In the genomic region with DNA sequence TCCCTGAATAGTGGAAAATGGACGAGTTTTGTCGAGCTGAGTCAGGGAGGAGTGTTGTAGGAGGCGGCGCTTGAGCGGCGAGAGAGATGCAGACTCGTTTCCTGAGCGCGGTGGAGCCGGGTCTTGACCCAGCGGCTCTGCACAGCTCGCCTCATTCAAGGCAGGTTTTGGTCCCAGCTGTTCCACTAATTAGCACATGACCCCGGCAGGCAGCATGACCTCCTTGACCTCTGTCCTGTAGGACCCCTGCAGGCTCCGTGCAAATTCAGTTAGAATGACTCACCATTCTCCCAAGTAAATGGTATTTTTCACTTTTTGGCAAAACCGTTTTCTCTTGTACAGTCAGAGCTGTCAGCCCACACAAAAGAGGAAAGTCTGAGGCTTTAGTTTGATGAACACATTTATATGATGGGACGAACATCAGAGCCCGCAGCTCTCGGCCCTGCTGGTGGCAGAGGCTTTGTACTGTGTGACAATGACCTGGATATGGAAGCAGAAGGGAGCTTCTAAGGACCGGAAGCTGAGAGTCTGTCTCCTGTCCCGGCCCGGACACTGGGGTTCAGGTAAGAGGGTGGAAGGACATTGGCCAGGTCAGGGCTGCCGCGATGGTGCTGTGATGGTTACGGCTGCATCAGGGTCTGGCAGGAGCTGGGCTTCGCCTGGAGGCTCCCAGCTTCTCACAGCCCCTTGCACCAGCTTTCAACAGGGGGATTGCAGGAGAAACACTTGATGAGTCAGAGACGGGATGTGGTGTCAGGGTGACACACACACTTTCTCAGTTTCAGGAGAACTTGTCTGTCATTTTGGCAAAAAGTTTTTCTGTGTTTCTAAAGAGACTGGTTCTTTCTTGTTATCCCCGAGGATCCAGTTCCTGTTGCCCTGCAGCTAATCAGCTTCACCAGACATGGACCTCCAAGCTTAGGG, we compare ENCODE assay signal across 10 cellular contexts. TPM values are rescaled to one million over a fixed set of nuclear protein-coding genes. Genes with fewer than 3 reads are reported as not detected.
DNase-seq lines count a peak whose midpoint lies in the region; ATAC-seq, FAIRE-seq and TF ChIP-seq lines count a peak whose summit lies in the region.
"Had no signal": no experiment of that assay in that cellular context is flagged by ENCODE, and none has a peak within 500 bp of the region (broad histone marks: within the 10 kb centered on the region; RNA-seq: fewer than 3 reads in every experiment).

No MANE protein-coding gene starts in this region.

- no peaks in the 10 kb centered on the region for H3K27me3 ChIP-seq in neural progenitor cell

- peak; percentile 77 for FAIRE-seq in HTR-8/SVneo (lab: Jason Lieb, UNC)
- FAIRE-seq: endometrium had no signal

- H3K79me2 ChIP-seq in neural progenitor cell (ENCODE audit: low read depth) = no peaks in the 10 kb centered on the region

- H3K9ac ChIP-seq in neural progenitor cell = no peak overlapping the region

- DNase-seq in HTR-8/SVneo (ENCODE audit: insufficient read length, low spot score) = peak; percentile 79
- DNase-seq in astrocyte of the spinal cord (ENCODE audit: low read depth, low spot score) = peak; percentile 76
- DNase-seq in neural progenitor cell (ENCODE audit: low spot score) = peak; percentile 67
- DNase-seq in NCI-H2171 treated with DMSO at 0.1 percent for 48 hours (lab: John Stamatoyannopoulos, UW) = no peak

- H3K27ac ChIP-seq in neural progenitor cell = no peak overlapping the region

- peak overlapping the region; percentile 78 for H3K4me3 Mint-ChIP-seq in neural progenitor cell

- H3K27me3 Mint-ChIP-seq in neural progenitor cell (ENCODE audit: insufficient read depth, low read depth) = peaks cover 24% of the 10 kb centered on the region

- peaks cover 8% of the 10 kb centered on the region for H3K36me3 Mint-ChIP-seq in neural progenitor cell

- peaks cover 28% of the 10 kb centered on the region for H3K9me3 Mint-ChIP-seq in neural progenitor cell

- peaks cover 9% of the 10 kb centered on the region for H3F3A ChIP-seq in neural progenitor cell (ENCODE audit: low read depth)

- H3K4me3 ChIP-seq in astrocyte of the spinal cord (ENCODE audit: low read depth, low read length) = peak overlapping the region; percentile 2
- no peak overlapping the region for H3K4me3 ChIP-seq in neural progenitor cell

- H3K27ac Mint-ChIP-seq in neural progenitor cell = peak overlapping the region; percentile 95

- H3K4me2 ChIP-seq in neural progenitor cell = peak overlapping the region; percentile 42

- no peaks in the 10 kb centered on the region for H3K9me3 ChIP-seq in neural progenitor cell (ENCODE audit: low read depth)

- H2AFZ ChIP-seq in neural progenitor cell (replicated peaks) = no peak overlapping the region

- no peaks in the 10 kb centered on the region for H4K20me1 ChIP-seq in neural progenitor cell (ENCODE audit: low read depth)

- no peaks in the 10 kb centered on the region for H3K36me3 ChIP-seq in neural progenitor cell

- in situ Hi-C loops in astrocyte of the spinal cord (cut with HindIII; ENCODE audit: low sequenced_read_pairs) = no loop called here

- ATAC-seq in GM18858 (IDR thresholded peaks at IDR 0.05; ENCODE audit: unreplicated experiment) (peak; percentile 53), HG02623 (IDR thresholded peaks at IDR 0.05; ENCODE audit: unreplicated experiment) (no peak), HG02870 (IDR thresholded peaks at IDR 0.05; ENCODE audit: unreplicated experiment) (no peak), HG02973 (IDR thresholded peaks at IDR 0.05; ENCODE audit: unreplicated experiment) (no peak)

- peaks cover 66% of the 10 kb centered on the region for H3K4me1 Mint-ChIP-seq in neural progenitor cell

- no peak for TF ChIP-seq CTCF in astrocyte of the spinal cord (IDR thresholded peaks at IDR 0.05; ENCODE audit: low read depth, low read length)
- no peak for TF ChIP-seq CTCF in neural progenitor cell (IDR thresholded peaks at IDR 0.05)

- peaks cover 14% of the 10 kb centered on the region for H3K4me1 ChIP-seq in neural progenitor cell

RNA-seq across cellular contexts. Expression of a gene that starts 29.9 kb away (rescaled TPM):
- total RNA-seq in neural progenitor cell (ENCODE audit: low replicate concordance) = not detected in 2 replicates
- total RNA-seq: skeletal muscle tissue had no signal

RNA-seq across cellular contexts. Expression of a gene that starts 53.0 kb away (rescaled TPM):
- total RNA-seq in neural progenitor cell (ENCODE audit: low replicate concordance) = 173 and 236 TPM in 2 replicates

RNA-seq across cellular contexts. Expression of a gene that starts 53.9 kb away (rescaled TPM):
- 24.3 and 47.9 TPM in 2 replicates for total RNA-seq in neural progenitor cell (ENCODE audit: low replicate concordance)
